ENCODE assay signal across 1 cellular context in the genomic region with DNA sequence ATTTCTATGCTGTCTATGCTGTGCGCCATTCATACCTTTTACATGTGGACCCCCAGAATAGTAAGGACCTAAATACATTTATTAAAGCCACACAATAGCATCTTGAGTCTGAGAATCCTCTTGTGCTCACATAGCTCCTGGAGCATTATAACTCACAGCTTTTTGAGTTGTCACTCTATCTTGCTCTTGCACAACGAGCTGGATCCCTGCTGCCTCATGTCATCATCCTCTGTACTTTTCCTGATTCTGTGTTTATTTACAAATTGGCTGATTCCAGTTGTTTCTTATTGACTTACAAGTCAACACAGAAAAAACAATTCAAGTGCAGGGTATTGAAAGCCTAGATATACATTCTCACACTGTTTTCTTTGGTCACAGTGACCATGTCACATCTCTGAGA.
TF ChIP-seq lines count a peak whose summit lies in the region.

No MANE protein-coding gene starts in this region.

TF ChIP-seq in GM12878, 131 proteins besides CTCF, POLR2A, EP300 and RAD21 (continued from another document):
- no peak for TF ChIP-seq ZBTB11 (CRISPR knock-in tag; IDR thresholded peaks at IDR 0.05)
- TF ChIP-seq, protein P1, sequence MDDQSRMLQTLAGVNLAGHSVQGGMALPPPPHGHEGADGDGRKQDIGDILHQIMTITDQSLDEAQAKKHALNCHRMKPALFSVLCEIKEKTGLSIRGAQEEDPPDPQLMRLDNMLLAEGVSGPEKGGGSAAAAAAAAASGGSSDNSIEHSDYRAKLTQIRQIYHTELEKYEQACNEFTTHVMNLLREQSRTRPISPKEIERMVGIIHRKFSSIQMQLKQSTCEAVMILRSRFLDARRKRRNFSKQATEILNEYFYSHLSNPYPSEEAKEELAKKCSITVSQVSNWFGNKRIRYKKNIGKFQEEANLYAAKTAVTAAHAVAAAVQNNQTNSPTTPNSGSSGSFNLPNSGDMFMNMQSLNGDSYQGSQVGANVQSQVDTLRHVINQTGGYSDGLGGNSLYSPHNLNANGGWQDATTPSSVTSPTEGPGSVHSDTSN (IDR thresholded peaks at IDR 0.05; ENCODE audit: insufficient replicate concordance, low read depth, low read length): no peak
- TF ChIP-seq ZNF687 (IDR thresholded peaks at IDR 0.05): no peak
- no peak for TF ChIP-seq ASH2L (IDR thresholded peaks at IDR 0.05; ENCODE audit: borderline replicate concordance, low read depth)
- no peak for TF ChIP-seq E2F4 (IDR thresholded peaks at IDR 0.05; ENCODE audit: low read depth, low read length)
- TF ChIP-seq, protein P2, sequence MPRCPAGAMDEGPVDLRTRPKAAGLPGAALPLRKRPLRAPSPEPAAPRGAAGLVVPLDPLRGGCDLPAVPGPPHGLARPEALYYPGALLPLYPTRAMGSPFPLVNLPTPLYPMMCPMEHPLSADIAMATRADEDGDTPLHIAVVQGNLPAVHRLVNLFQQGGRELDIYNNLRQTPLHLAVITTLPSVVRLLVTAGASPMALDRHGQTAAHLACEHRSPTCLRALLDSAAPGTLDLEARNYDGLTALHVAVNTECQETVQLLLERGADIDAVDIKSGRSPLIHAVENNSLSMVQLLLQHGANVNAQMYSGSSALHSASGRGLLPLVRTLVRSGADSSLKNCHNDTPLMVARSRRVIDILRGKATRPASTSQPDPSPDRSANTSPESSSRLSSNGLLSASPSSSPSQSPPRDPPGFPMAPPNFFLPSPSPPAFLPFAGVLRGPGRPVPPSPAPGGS (IDR thresholded peaks at IDR 0.05; ENCODE audit: borderline replicate concordance, insufficient read depth, low read depth, low read length, poor library complexity, severe bottlenecking): no peak
